17 cellular contexts compared by ENCODE assay signal in the genomic region with DNA sequence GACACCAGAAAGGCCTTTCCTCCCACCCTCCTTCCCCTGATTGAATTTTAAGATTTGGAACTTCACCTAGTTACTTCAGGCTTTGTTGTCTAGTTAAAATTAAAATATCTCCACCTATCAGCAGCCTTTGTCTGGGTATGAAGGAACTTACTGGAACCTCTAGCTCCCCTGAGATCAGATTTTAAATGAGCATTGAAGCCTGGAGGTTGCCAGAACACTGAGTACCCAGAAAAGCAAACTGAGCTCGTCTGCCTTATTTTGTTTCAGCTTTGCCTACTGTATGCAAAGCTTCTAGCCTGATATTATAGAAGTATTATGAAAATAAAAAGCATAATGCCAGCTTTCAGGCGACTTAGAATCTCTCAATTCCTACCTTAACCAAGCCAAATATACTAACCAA. TPM values are rescaled to one million over a fixed set of nuclear protein-coding genes. Genes with fewer than 3 reads are reported as not detected.
DNase-seq lines count a peak whose midpoint lies in the region; ATAC-seq and TF ChIP-seq lines count a peak whose summit lies in the region.
"Had no signal": no experiment of that assay in that cellular context is flagged by ENCODE, and none has a peak within 500 bp of the region (broad histone marks: within the 10 kb centered on the region; RNA-seq: fewer than 3 reads in every experiment).

No MANE protein-coding gene starts in this region.

- TF ChIP-seq POLR2A in prostate gland (IDR thresholded peaks at IDR 0.05) (no peak), tibial nerve (IDR thresholded peaks at IDR 0.05) (no peak)

- POLR2A ChIA-PET in A673 (lab: Charles Lee; ENCODE audit: low non-redundant PET), result interaction anchor here (0.6 kb wide), 1 partner anchor 16 kb away, joined by 9 read pairs; no protein-coding TSS in a partner anchor
- POLR2A ChIA-PET in HEK293 (lab: Yijun Ruan, JAX), result no interaction called here

- no peak overlapping the region for H3K4me3 Mint-ChIP-seq in activated T-helper 17 cell treated with anti-CD3 and anti-CD28 coated beads, Interleukin-2, amount 50 U/mL, for 72 hours
- H3K4me3 Mint-ChIP-seq: B cell; CD4-positive, CD25-positive, alpha-beta regulatory T cell; CD8-positive, alpha-beta T cell had no signal

- peak overlapping the region; percentile 46 for H3K27ac Mint-ChIP-seq in activated T-helper 17 cell treated with anti-CD3 and anti-CD28 coated beads, Interleukin-2, amount 50 U/mL, for 72 hours
- H3K27ac Mint-ChIP-seq: B cell; CD8-positive, alpha-beta T cell had no signal

- BruUV-seq in A673 (replicated peaks; lab: Mats Ljungman, UMichigan), result no TSS peak

- H3K27me3 Mint-ChIP-seq in activated T-helper 17 cell treated with anti-CD3 and anti-CD28 coated beads, Interleukin-2, amount 50 U/mL, for 72 hours, result no peaks in the 10 kb centered on the region
- H3K27me3 Mint-ChIP-seq: B cell; CD4-positive, CD25-positive, alpha-beta regulatory T cell had no signal

- no peaks in the 10 kb centered on the region for H3K4me1 Mint-ChIP-seq in activated T-helper 17 cell treated with anti-CD3 and anti-CD28 coated beads, Interleukin-2, amount 50 U/mL, for 72 hours
- H3K4me1 Mint-ChIP-seq: B cell had no signal

- no peaks in the 10 kb centered on the region for H3K27me3 ChIP-seq in A673 (replicated peaks; ENCODE audit: insufficient read depth, low read depth, low read length, poor library complexity)
- H3K27me3 ChIP-seq in prostate gland (replicated peaks; ENCODE audit: insufficient read depth), result no peaks in the 10 kb centered on the region
- H3K27me3 ChIP-seq in tibial nerve, result no peaks in the 10 kb centered on the region
- H3K27me3 ChIP-seq: BLaER1 had no signal

- no peak for ATAC-seq in activated T-helper 17 cell treated with anti-CD3 and anti-CD28 coated beads, Interleukin-2, amount 50 U/mL, for 72 hours (replicated peaks)
- ATAC-seq in HG02642 (IDR thresholded peaks at IDR 0.05; ENCODE audit: poor library complexity, unreplicated experiment), result no peak
- ATAC-seq: CD8-positive, alpha-beta T cell had no signal

- H3K9me3 Mint-ChIP-seq in activated T-helper 17 cell treated with anti-CD3 and anti-CD28 coated beads, Interleukin-2, amount 50 U/mL, for 72 hours, result no peaks in the 10 kb centered on the region
- H3K9me3 Mint-ChIP-seq: CD4-positive, CD25-positive, alpha-beta regulatory T cell; CD8-positive, alpha-beta T cell had no signal

- intact Hi-C loops in A673 (cut with micrococcal nuclease; ENCODE audit: unreplicated experiment) (no loop called here), prostate gland (cut with DNase I) (no loop called here)

- TF ChIP-seq EP300 in tibial nerve (IDR thresholded peaks at IDR 0.05), result no peak

- CTCF ChIA-PET in A673 (lab: Charles Lee), result no interaction called here
- CTCF ChIA-PET in HEK293 (lab: Yijun Ruan, JAX), result interaction anchor here (0.6 to 2.2 kb wide), 6 partner anchors 9 to 365 kb away, joined by 3 to 8 read pairs (median 3); no protein-coding TSS in a partner anchor

- no peaks in the 10 kb centered on the region for H3K9me3 ChIP-seq in A673 (ENCODE audit: low read depth, low read length, poor library complexity, severe bottlenecking)
- no peaks in the 10 kb centered on the region for H3K9me3 ChIP-seq in HEK293 (ENCODE audit: control insufficient read depth, insufficient read depth, low read depth, low read length)
- H3K9me3 ChIP-seq in prostate gland, result no peaks in the 10 kb centered on the region
- no peaks in the 10 kb centered on the region for H3K9me3 ChIP-seq in tibial nerve
- H3K9me3 ChIP-seq: BLaER1, Caco-2 had no signal

- H3K36me3 ChIP-seq in A673 (ENCODE audit: insufficient read depth, low read length, poor library complexity, severe bottlenecking) (peaks cover 12% of the 10 kb centered on the region), HEK293 (ENCODE audit: control insufficient read depth in 2 of 2, insufficient read depth in 1 of 2, low read length in 2 of 2) (peaks cover 4 to 36% of the 10 kb centered on the region in 2 experiments; a peak in 2 of 3 replicates), prostate gland (peaks cover 0 to 4% of the 10 kb centered on the region in 2 donors), tibial nerve (peaks cover 0 to 34% (median 0%) of the 10 kb centered on the region in 3 donors)

- peak overlapping the region; percentile 14 for H3K27ac ChIP-seq in A673 (ENCODE audit: low read depth, low read length, poor library complexity, severe bottlenecking)
- H3K27ac ChIP-seq in HEK293 (ENCODE audit: extremely low read depth, low read depth, low read length), result no peak overlapping the region
- peak overlapping the region; percentile 1 to 16 for H3K27ac ChIP-seq in prostate gland
- H3K27ac ChIP-seq in tibial nerve, result no peak overlapping the region
- H3K27ac ChIP-seq: BLaER1, C4-2B had no signal

- TF ChIP-seq CTCF in A673 (conservative IDR thresholded peaks at IDR 0.05; ENCODE audit: low read depth, low read length) (no peak), HEK293 (tag by site-specific recombination; IDR thresholded peaks at IDR 0.05) (no peak), prostate gland (IDR thresholded peaks at IDR 0.05) (no peak), tibial nerve (IDR thresholded peaks at IDR 0.05) (no peak)

- no peak for DNase-seq in A673 (ENCODE audit: low spot score)
- no peak for DNase-seq in prostate gland (ENCODE audit: low spot score)
- no peak for DNase-seq in tibial nerve (ENCODE audit: low spot score in 2 of 2)
- DNase-seq: Caco-2; CD4-positive, CD25-positive, alpha-beta regulatory T cell; CD8-positive, alpha-beta T cell; DMS153; DND-41; GOT3; H7; HCEC 1CT had no signal

- peaks cover 35% of the 10 kb centered on the region for H3K4me1 ChIP-seq in A673 (ENCODE audit: insufficient read depth, low read length, poor library complexity, severe bottlenecking)
- H3K4me1 ChIP-seq in HEK293 (ENCODE audit: control insufficient read depth, insufficient read depth, low read length), result 0 out of 2 replicates have a peak, but pooled peaks cover 8% of the 10 kb centered on the region
- H3K4me1 ChIP-seq in prostate gland (replicated peaks), result peaks cover 12% of the 10 kb centered on the region
- peaks cover 0 to 22% (median 2%) of the 10 kb centered on the region in 4 donors for H3K4me1 ChIP-seq in tibial nerve
- H3K4me1 ChIP-seq: BLaER1 had no signal

- H3K36me3 Mint-ChIP-seq in activated T-helper 17 cell treated with anti-CD3 and anti-CD28 coated beads, Interleukin-2, amount 50 U/mL, for 72 hours (ENCODE audit: low read depth), result peaks cover 58% of the 10 kb centered on the region

- H3K4me3 ChIP-seq in A673 (ENCODE audit: low read depth, low read length, poor library complexity, severe bottlenecking) (no peak overlapping the region), HEK293 (ENCODE audit: low read depth, low read length) (no peak overlapping the region), prostate gland (no peak overlapping the region), tibial nerve (no peak overlapping the region)
- H3K4me3 ChIP-seq: BLaER1 had no signal

- WGBS in prostate gland, result 49% methylated on average over 2 of the region's 2 CpGs
- 73 to 85% methylated on average over 2 of the region's 2 CpGs for WGBS in tibial nerve, 2 donors

TF ChIP-seq in HEK293, 187 proteins besides CTCF, POLR2A, EP300 and RAD21:
- TF ChIP-seq, protein P1, sequence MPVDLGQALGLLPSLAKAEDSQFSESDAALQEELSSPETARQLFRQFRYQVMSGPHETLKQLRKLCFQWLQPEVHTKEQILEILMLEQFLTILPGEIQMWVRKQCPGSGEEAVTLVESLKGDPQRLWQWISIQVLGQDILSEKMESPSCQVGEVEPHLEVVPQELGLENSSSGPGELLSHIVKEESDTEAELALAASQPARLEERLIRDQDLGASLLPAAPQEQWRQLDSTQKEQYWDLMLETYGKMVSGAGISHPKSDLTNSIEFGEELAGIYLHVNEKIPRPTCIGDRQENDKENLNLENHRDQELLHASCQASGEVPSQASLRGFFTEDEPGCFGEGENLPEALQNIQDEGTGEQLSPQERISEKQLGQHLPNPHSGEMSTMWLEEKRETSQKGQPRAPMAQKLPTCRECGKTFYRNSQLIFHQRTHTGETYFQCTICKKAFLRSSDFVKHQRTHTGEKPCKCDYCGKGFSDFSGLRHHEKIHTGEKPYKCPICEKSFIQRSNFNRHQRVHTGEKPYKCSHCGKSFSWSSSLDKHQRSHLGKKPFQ (tag by site-specific recombination; IDR thresholded peaks at IDR 0.05), result no peak
- TF ChIP-seq ZNF10 (tag by site-specific recombination; IDR thresholded peaks at IDR 0.05), result peak; percentile 82
- no peak for TF ChIP-seq ZNF133 (tag by site-specific recombination; IDR thresholded peaks at IDR 0.05)

RNA-seq across cellular contexts. Expression of a gene that starts 34.1 kb away (rescaled TPM):
- total RNA-seq in A673 (2021), result 15.3 and 21.1 TPM in 2 replicates
- total RNA-seq in activated T-helper 17 cell treated with anti-CD3 and anti-CD28 coated beads, Interleukin-2, amount 50 U/mL, for 72 hours, result 10 to 100 TPM; 14.5 to 17.8 TPM
- 10 to 100 TPM; 40.9 to 41.8 TPM for total RNA-seq in prostate gland
- 10 to 100 TPM; 14.4 to 19.0 (median 17.4) TPM for total RNA-seq in tibial nerve

Comparison
In these comparisons a context has a peak if more than half of its experiments do, and no peak if none do; other contexts are left out.
1. H3K27ac ChIP-seq: peak in A673 (single experiment) and prostate gland (2 of 2); none in HEK293 (single experiment) and tibial nerve (0 of 4).